2 cellular contexts compared by ENCODE assay signal in genomic region chr5:61641748-61642565, GRCh38.
TF ChIP-seq lines count a peak whose summit lies in the region.

No MANE protein-coding gene starts in this region.

TF ChIP-seq in HCT116, 20 proteins besides CTCF, POLR2A, EP300 and RAD21 (continued from another document):
- no peak for TF ChIP-seq ZBTB33 (IDR thresholded peaks at IDR 0.05; ENCODE audit: extremely low read depth, insufficient replicate concordance, low read length)
- no peak for TF ChIP-seq EZH2 (IDR thresholded peaks at IDR 0.05)
- no peak for TF ChIP-seq EZH2phosphoT487 (IDR thresholded peaks at IDR 0.05; ENCODE audit: borderline replicate concordance)
- no peak for TF ChIP-seq SRF (IDR thresholded peaks at IDR 0.05; ENCODE audit: low read depth)
- no peak for TF ChIP-seq JUND (IDR thresholded peaks at IDR 0.05)
- no peak for TF ChIP-seq FOSL1 (IDR thresholded peaks at IDR 0.05; ENCODE audit: low read depth)
- no peak for TF ChIP-seq CBX3 (IDR thresholded peaks at IDR 0.05; ENCODE audit: low read depth)
- TF ChIP-seq SP1 (IDR thresholded peaks at IDR 0.05; ENCODE audit: low read depth): no peak
- no peak for TF ChIP-seq SIN3A (IDR thresholded peaks at IDR 0.05; ENCODE audit: low read depth)
- TF ChIP-seq CEBPB (IDR thresholded peaks at IDR 0.05; ENCODE audit: low read depth): no peak
- no peak for TF ChIP-seq TCF7L2 (IDR thresholded peaks at IDR 0.05; ENCODE audit: borderline replicate concordance, extremely low read depth, insufficient read depth, insufficient read length)
- no peak for TF ChIP-seq ZFX (IDR thresholded peaks at IDR 0.05)
- TF ChIP-seq ZNF274 (IDR thresholded peaks at IDR 0.05; ENCODE audit: low read depth, low read length): no peak
- TF ChIP-seq, protein P1, sequence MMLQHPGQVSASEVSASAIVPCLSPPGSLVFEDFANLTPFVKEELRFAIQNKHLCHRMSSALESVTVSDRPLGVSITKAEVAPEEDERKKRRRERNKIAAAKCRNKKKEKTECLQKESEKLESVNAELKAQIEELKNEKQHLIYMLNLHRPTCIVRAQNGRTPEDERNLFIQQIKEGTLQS (IDR thresholded peaks at IDR 0.05): no peak
- TF ChIP-seq, protein P2, sequence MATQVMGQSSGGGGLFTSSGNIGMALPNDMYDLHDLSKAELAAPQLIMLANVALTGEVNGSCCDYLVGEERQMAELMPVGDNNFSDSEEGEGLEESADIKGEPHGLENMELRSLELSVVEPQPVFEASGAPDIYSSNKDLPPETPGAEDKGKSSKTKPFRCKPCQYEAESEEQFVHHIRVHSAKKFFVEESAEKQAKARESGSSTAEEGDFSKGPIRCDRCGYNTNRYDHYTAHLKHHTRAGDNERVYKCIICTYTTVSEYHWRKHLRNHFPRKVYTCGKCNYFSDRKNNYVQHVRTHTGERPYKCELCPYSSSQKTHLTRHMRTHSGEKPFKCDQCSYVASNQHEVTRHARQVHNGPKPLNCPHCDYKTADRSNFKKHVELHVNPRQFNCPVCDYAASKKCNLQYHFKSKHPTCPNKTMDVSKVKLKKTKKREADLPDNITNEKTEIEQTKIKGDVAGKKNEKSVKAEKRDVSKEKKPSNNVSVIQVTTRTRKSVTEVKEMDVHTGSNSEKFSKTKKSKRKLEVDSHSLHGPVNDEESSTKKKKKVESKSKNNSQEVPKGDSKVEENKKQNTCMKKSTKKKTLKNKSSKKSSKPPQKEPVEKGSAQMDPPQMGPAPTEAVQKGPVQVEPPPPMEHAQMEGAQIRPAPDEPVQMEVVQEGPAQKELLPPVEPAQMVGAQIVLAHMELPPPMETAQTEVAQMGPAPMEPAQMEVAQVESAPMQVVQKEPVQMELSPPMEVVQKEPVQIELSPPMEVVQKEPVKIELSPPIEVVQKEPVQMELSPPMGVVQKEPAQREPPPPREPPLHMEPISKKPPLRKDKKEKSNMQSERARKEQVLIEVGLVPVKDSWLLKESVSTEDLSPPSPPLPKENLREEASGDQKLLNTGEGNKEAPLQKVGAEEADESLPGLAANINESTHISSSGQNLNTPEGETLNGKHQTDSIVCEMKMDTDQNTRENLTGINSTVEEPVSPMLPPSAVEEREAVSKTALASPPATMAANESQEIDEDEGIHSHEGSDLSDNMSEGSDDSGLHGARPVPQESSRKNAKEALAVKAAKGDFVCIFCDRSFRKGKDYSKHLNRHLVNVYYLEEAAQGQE (IDR thresholded peaks at IDR 0.05; ENCODE audit: low read depth): no peak
- TF ChIP-seq EGR1 (IDR thresholded peaks at IDR 0.05; ENCODE audit: low read depth): no peak

TF ChIP-seq in K562, 482 proteins besides CTCF, POLR2A, EP300 and RAD21 (continued from another document):
- no peak for TF ChIP-seq E2F6 (IDR thresholded peaks at IDR 0.05; ENCODE audit: borderline replicate concordance in 1 of 2, extremely low read depth in 1 of 2, insufficient read depth in 1 of 2, insufficient read length in 1 of 2, low read depth in 1 of 2, low read length in 1 of 2, poor library complexity in 1 of 2, severe bottlenecking in 1 of 2)
- no peak for TF ChIP-seq RBM15 (IDR thresholded peaks at IDR 0.05; ENCODE audit: insufficient read depth, low read length)
- TF ChIP-seq CREB3L1 (IDR thresholded peaks at IDR 0.05; ENCODE audit: borderline replicate concordance, low read depth): no peak
